ENCODE assay signal across 21 cellular contexts in the genomic region with DNA sequence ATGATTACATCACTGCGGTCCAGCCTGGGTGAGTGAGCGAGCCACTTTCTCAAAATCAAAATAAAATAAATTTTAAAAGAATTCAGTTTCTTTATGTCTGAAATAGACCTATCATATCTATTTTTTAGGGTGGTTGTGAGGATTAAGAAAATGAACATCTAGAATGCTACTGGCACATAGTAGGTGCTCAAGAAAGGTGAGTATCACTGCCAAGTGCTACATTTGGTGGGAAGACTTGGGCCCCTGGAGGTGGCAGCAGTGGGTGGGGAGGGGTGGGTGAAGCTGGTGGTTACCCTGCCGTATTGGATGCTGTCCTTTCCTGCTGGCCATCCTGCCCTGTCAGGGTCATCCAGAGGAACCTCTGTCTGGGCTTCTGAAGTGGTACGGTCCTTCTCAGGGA. TPM values are rescaled to one million over a fixed set of nuclear protein-coding genes. Genes with fewer than 3 reads are reported as not detected.
A peak's percentile ranks its signal among the peaks of the same experiment; 100 is the strongest.
DNase-seq lines count a peak whose midpoint lies in the region; ATAC-seq, FAIRE-seq and TF ChIP-seq lines count a peak whose summit lies in the region.
"Had no signal": no experiment of that assay in that cellular context is flagged by ENCODE, and none has a peak within 500 bp of the region (broad histone marks: within the 10 kb centered on the region; RNA-seq: fewer than 3 reads in every experiment).

No MANE protein-coding gene starts in this region.

- H3K4me3 ChIP-seq in Panc1 (ENCODE audit: low read depth in 2 of 2, low read length in 2 of 2) (no peak overlapping the region), kidney (ENCODE audit: low read length in 2 of 2) (no peak overlapping the region), suprapubic skin (no peak overlapping the region)
- H3K4me3 ChIP-seq: BLaER1 treated with 17β-estradiol and CSF1 and Interleukin-3, amounts not matched to agents 10 nM and 100 nM had no signal

- H3K9ac ChIP-seq in kidney (ENCODE audit: low read length in 2 of 2), result no peak overlapping the region
- H3K9ac ChIP-seq: BLaER1 treated with 17β-estradiol and CSF1 and Interleukin-3, amounts not matched to agents 10 nM and 100 nM had no signal

- no peak overlapping the region for H3K4me3 Mint-ChIP-seq in effector memory CD8-positive, alpha-beta T cell
- H3K4me3 Mint-ChIP-seq: B cell; CD4-positive, alpha-beta T cell; CD8-positive, alpha-beta T cell had no signal

- ATAC-seq in Panc1 (0 out of 2 replicates have a peak, but pooled peaks have one; percentile 35), GM18502 (IDR thresholded peaks at IDR 0.05; ENCODE audit: poor library complexity, unreplicated experiment) (no peak)
- ATAC-seq in effector memory CD8-positive, alpha-beta T cell (replicated peaks), result no peak
- ATAC-seq: CD8-positive, alpha-beta T cell had no signal

- CTCF ChIA-PET in Panc1 (lab: Charles Lee), result no interaction called here

- TF ChIP-seq POLR2A in suprapubic skin (IDR thresholded peaks at IDR 0.05), result no peak

- H3K36me3 Mint-ChIP-seq in effector memory CD8-positive, alpha-beta T cell (ENCODE audit: insufficient read depth), result no peaks in the 10 kb centered on the region
- H3K36me3 Mint-ChIP-seq: CD8-positive, alpha-beta T cell had no signal

- no TSS peak for BruUV-seq in Panc1 (replicated peaks; lab: Mats Ljungman, UMichigan)

- H3K9me3 Mint-ChIP-seq in effector memory CD8-positive, alpha-beta T cell, result no peaks in the 10 kb centered on the region
- H3K9me3 Mint-ChIP-seq: CD4-positive, alpha-beta T cell; CD8-positive, alpha-beta T cell had no signal

- TF ChIP-seq CTCF in Panc1 (IDR thresholded peaks at IDR 0.05), result no peak
- TF ChIP-seq CTCF in kidney (IDR thresholded peaks at IDR 0.05; ENCODE audit: borderline replicate concordance, extremely low read depth, insufficient read depth), result no peak
- TF ChIP-seq CTCF in suprapubic skin (IDR thresholded peaks at IDR 0.05), result no peak

- in situ Hi-C loops in Panc1 (cut with HindIII; ENCODE audit: low pct_unique_long_range_greater_than_20kb, low sequenced_read_pairs), result no loop called here

- no peaks in the 10 kb centered on the region for H3K4me1 Mint-ChIP-seq in effector memory CD8-positive, alpha-beta T cell (ENCODE audit: low read depth in 2 of 2)
- H3K4me1 Mint-ChIP-seq: B cell had no signal

- no peak overlapping the region for H3K27ac ChIP-seq in Panc1 (ENCODE audit: low read length)
- no peak overlapping the region for H3K27ac ChIP-seq in kidney (ENCODE audit: low read depth in 2 of 2, low read length in 2 of 2)
- no peak overlapping the region for H3K27ac ChIP-seq in suprapubic skin
- H3K27ac ChIP-seq: BLaER1 treated with 17β-estradiol and CSF1 and Interleukin-3, amounts not matched to agents 10 nM and 100 nM; C4-2B had no signal

- POLR2A ChIA-PET in Panc1 (lab: Charles Lee), result interaction anchor here (0.6 kb wide), 1 partner anchor 17 kb away, joined by 3 read pairs; no protein-coding TSS in a partner anchor

- FAIRE-seq in kidney (lab: Jason Lieb, UNC), result no peak
- FAIRE-seq: A204.1, D721Med, G401.6, GM12891, GM18507 had no signal

- H3K27me3 Mint-ChIP-seq in effector memory CD8-positive, alpha-beta T cell, result peaks cover 8 to 11% of the 10 kb centered on the region in 2 donors
- H3K27me3 Mint-ChIP-seq: B cell; CD4-positive, alpha-beta T cell had no signal

- no peaks in the 10 kb centered on the region for H3K36me3 ChIP-seq in Panc1 (ENCODE audit: control insufficient read depth, insufficient read depth, low read length)
- H3K36me3 ChIP-seq in kidney (ENCODE audit: control insufficient read depth in 1 of 2, insufficient read depth in 2 of 2, low read length in 2 of 2), result peaks cover 25 to 45% of the 10 kb centered on the region in 2 donors
- no peaks in the 10 kb centered on the region for H3K36me3 ChIP-seq in suprapubic skin
- H3K36me3 ChIP-seq: BLaER1 treated with 17β-estradiol and CSF1 and Interleukin-3, amounts not matched to agents 10 nM and 100 nM had no signal

- H3K4me1 ChIP-seq in Panc1 (ENCODE audit: control insufficient read depth, insufficient read depth, low read length) (no peaks in the 10 kb centered on the region), kidney (ENCODE audit: control insufficient read depth in 1 of 2, insufficient read depth in 1 of 2, low read depth in 1 of 2, low read length in 2 of 2) (no peaks in the 10 kb centered on the region), suprapubic skin (no peaks in the 10 kb centered on the region)
- H3K4me1 ChIP-seq: BLaER1 treated with 17β-estradiol and CSF1 and Interleukin-3, amounts not matched to agents 10 nM and 100 nM; Caco-2 had no signal

- WGBS in suprapubic skin, result 80% methylated on average over 4 of the region's 4 CpGs

- no peaks in the 10 kb centered on the region for H3K27me3 ChIP-seq in Panc1 (ENCODE audit: control insufficient read depth, insufficient read depth, low read length)
- H3K27me3 ChIP-seq in suprapubic skin, result no peaks in the 10 kb centered on the region
- H3K27me3 ChIP-seq: BLaER1 treated with 17β-estradiol and CSF1 and Interleukin-3, amounts not matched to agents 10 nM and 100 nM had no signal

- H3K9me3 ChIP-seq in Panc1 (ENCODE audit: control insufficient read depth, insufficient read depth, low read depth, low read length), result no peaks in the 10 kb centered on the region
- no peaks in the 10 kb centered on the region for H3K9me3 ChIP-seq in kidney (ENCODE audit: control insufficient read depth in 1 of 2, low read length in 2 of 2)
- no peaks in the 10 kb centered on the region for H3K9me3 ChIP-seq in suprapubic skin
- H3K9me3 ChIP-seq: Caco-2 had no signal

- intact Hi-C loops in Panc1 (cut with micrococcal nuclease; ENCODE audit: unreplicated experiment), result no loop called here
- intact Hi-C loops in kidney (cut with DNase I), result no loop called here

- H3K27ac Mint-ChIP-seq in effector memory CD8-positive, alpha-beta T cell, result no peak overlapping the region
- H3K27ac Mint-ChIP-seq: B cell; CD4-positive, alpha-beta T cell; CD8-positive, alpha-beta T cell had no signal

- no peak for DNase-seq in Panc1 (ENCODE audit: low read depth, low spot score)
- DNase-seq in kidney, result peak; percentile 18
- DNase-seq in suprapubic skin (ENCODE audit: low spot score in 2 of 2), result no peak
- DNase-seq in effector memory CD8-positive, alpha-beta T cell, result no peak
- DNase-seq: 8988T; AML-193; Caco-2; Calu3; CD4-positive, alpha-beta T cell; CD8-positive, alpha-beta T cell; DMS79 treated with DMSO at 0.1 percent for 48 hours; GF-D8 had no signal

- no peak for TF ChIP-seq EP300 in suprapubic skin (IDR thresholded peaks at IDR 0.05)

RNA-seq across cellular contexts. Expression of a gene that starts 50.3 kb away (rescaled TPM):
- 2.9 TPM for total RNA-seq in Panc1 (2021; ENCODE audit: unreplicated experiment)
- polyA plus RNA-seq in Panc1 (2012; ENCODE audit: insufficient read length), result 2.7 TPM
- 7.5 TPM for total RNA-seq in kidney
- 54.5 TPM for polyA plus RNA-seq in kidney (ENCODE audit: insufficient read depth, low read depth, low replicate concordance)
- total RNA-seq in suprapubic skin, result 1 to 10 TPM in 3 of 4 donors, under 1 TPM in 1; 0.49 to 3.4 (median 1.2) TPM
- total RNA-seq: B cell; CD4-positive, alpha-beta T cell; CD8-positive, alpha-beta T cell had no signal

RNA-seq across cellular contexts. Expression of a gene that starts 59.3 kb away (rescaled TPM):
- 102 TPM for total RNA-seq in Panc1 (2021; ENCODE audit: unreplicated experiment)
- 106 TPM for polyA plus RNA-seq in Panc1 (2012; ENCODE audit: insufficient read length)
- total RNA-seq in kidney, result 28.4 TPM
- 11.4 TPM for polyA plus RNA-seq in kidney (ENCODE audit: insufficient read depth, low read depth, low replicate concordance)
- 10 to 100 TPM; 10.3 to 67.6 (median 30.6) TPM for total RNA-seq in suprapubic skin
